Comparison of ENCODE assay signal across 13 cellular contexts in genomic region chr19:33686687-33687541, GRCh38.
"Had no signal": no experiment of that assay in that cellular context is flagged by ENCODE, and none has a peak within 500 bp of the region (broad histone marks: within the 10 kb centered on the region; RNA-seq: fewer than 3 reads in every experiment).

No MANE protein-coding gene starts in this region.

- DNase-seq: activated CD4-positive, alpha-beta T cell treated with anti-CD3 and anti-CD28 coated beads, Interleukin-2, amount 10 ng/mL, durations not matched to agents 24 days and 14 days; activated CD8-positive, alpha-beta memory T cell treated with anti-CD3 and anti-CD28 coated beads for 24 hours; esophagus squamous epithelium; foreskin melanocyte; mesendoderm; stomach; T-cell; thyroid gland had no signal

- ATAC-seq: activated naive CD4-positive, alpha-beta T cell treated with anti-CD3 and anti-CD28 coated beads, Interleukin-2, amount 50 U/mL, for 72 hours; heart left ventricle; left lobe of liver; pancreas; T-cell; WTC11 had no signal
